Comparison of ENCODE assay signal across 8 cellular contexts in genomic region chr6:99393698-99394531, GRCh38. TPM values are rescaled to one million over a fixed set of nuclear protein-coding genes. Genes with fewer than 3 reads are reported as not detected.
DNase-seq lines count a peak whose midpoint lies in the region; ATAC-seq and TF ChIP-seq lines count a peak whose summit lies in the region.

TSS of gene COQ3 (minus strand) at chr6:99394195. CDS start at chr6:99394179, 16 bp downstream.

- peak within 1 kb of the TSS; percentile 86 to 98 (median 94) for H3K4me3 Mint-ChIP-seq in naive thymus-derived CD8-positive, alpha-beta T cell
- peak within 1 kb of the TSS; percentile 95 to 97 for H3K4me3 Mint-ChIP-seq in stimulated activated naive B cell treated with anti-CD40 and anti-IgM and Interleukin-4, amounts not matched to agents 10 μg/mL and 1 μg/mL and 100 μg/mL, for 72 hours

- TF ChIP-seq CTCF in Peyer's patch (IDR thresholded peaks at IDR 0.05) (no peak), fibroblast of mammary gland (conservative IDR thresholded peaks at IDR 0.05; ENCODE audit: control insufficient read depth, insufficient read depth, low read depth, low read length) (no peak)

- DNase-seq in DMS53 (lab: John Stamatoyannopoulos, UW) (peak; percentile 84), HuH-7.5 (ENCODE audit: low spot score) (peak; percentile 71), Peyer's patch (peak; percentile 53 to 77 (median 77)), fibroblast of mammary gland (ENCODE audit: low read depth) (peak; percentile 68)
- peak; percentile 39 to 49 for DNase-seq in activated T-helper 1 cell treated with anti-CD3 and anti-CD28 coated beads, Interleukin-2, amount 50 U/mL, for 16 hours (ENCODE audit: low read depth in 1 of 2, low spot score in 1 of 2)
- peak; percentile 35 to 80 (median 62) for DNase-seq in naive thymus-derived CD8-positive, alpha-beta T cell
- peak; percentile 65 for DNase-seq in stimulated activated naive B cell treated with anti-CD40 and anti-IgM and Interleukin-4, amounts not matched to agents 10 μg/mL and 1 μg/mL and 100 μg/mL, for 72 hours

- H3K27ac ChIP-seq in Peyer's patch, result peak within 1 kb of the TSS; percentile 49 to 75 (median 72)

- H3K4me1 Mint-ChIP-seq in naive thymus-derived CD8-positive, alpha-beta T cell, result peaks cover 2 to 27% (median 17%) of the 10 kb centered on the region in 4 donors
- peaks cover 4 to 12% of the 10 kb centered on the region in 2 donors for H3K4me1 Mint-ChIP-seq in stimulated activated naive B cell treated with anti-CD40 and anti-IgM and Interleukin-4, amounts not matched to agents 10 μg/mL and 1 μg/mL and 100 μg/mL, for 72 hours

- peak; percentile 72 for ATAC-seq in GM21528 (IDR thresholded peaks at IDR 0.05; ENCODE audit: low FRiP score, unreplicated experiment)
- ATAC-seq in naive thymus-derived CD8-positive, alpha-beta T cell, result peak; percentile 69 to 73
- peak; percentile 84 to 87 for ATAC-seq in stimulated activated naive B cell treated with anti-CD40 and anti-IgM and Interleukin-4, amounts not matched to agents 10 μg/mL and 1 μg/mL and 100 μg/mL, for 72 hours (replicated peaks)

- peak in 1 of 2 donors; percentile 20 for TF ChIP-seq POLR2A in Peyer's patch (IDR thresholded peaks at IDR 0.05)

- peaks cover 0 to 4% (median 0%) of the 10 kb centered on the region in 4 donors for H3K4me1 ChIP-seq in Peyer's patch

- peaks cover 0 to 4% (median 0%) of the 10 kb centered on the region in 3 donors for H3K36me3 ChIP-seq in Peyer's patch

- POLR2A ChIA-PET in naive thymus-derived CD8-positive, alpha-beta T cell (lab: Charles Lee), result interaction anchor here (0.6 to 4.6 kb wide), 5 partner anchors 9 to 317 kb away, joined by 3 to 42 read pairs (median 5); partner anchors contain the start of genes CCNC and PNISR

- peaks cover 0 to 6% (median 2%) of the 10 kb centered on the region in 3 donors for H3K36me3 Mint-ChIP-seq in naive thymus-derived CD8-positive, alpha-beta T cell
- peaks cover 1 to 16% of the 10 kb centered on the region in 2 donors for H3K36me3 Mint-ChIP-seq in stimulated activated naive B cell treated with anti-CD40 and anti-IgM and Interleukin-4, amounts not matched to agents 10 μg/mL and 1 μg/mL and 100 μg/mL, for 72 hours

- H3K9me3 Mint-ChIP-seq in naive thymus-derived CD8-positive, alpha-beta T cell, result no peaks in the 10 kb centered on the region
- no peaks in the 10 kb centered on the region for H3K9me3 Mint-ChIP-seq in stimulated activated naive B cell treated with anti-CD40 and anti-IgM and Interleukin-4, amounts not matched to agents 10 μg/mL and 1 μg/mL and 100 μg/mL, for 72 hours

- no peaks in the 10 kb centered on the region for H3K27me3 ChIP-seq in Peyer's patch

- H3K27me3 Mint-ChIP-seq in naive thymus-derived CD8-positive, alpha-beta T cell, result no peaks in the 10 kb centered on the region
- no peaks in the 10 kb centered on the region for H3K27me3 Mint-ChIP-seq in stimulated activated naive B cell treated with anti-CD40 and anti-IgM and Interleukin-4, amounts not matched to agents 10 μg/mL and 1 μg/mL and 100 μg/mL, for 72 hours

- peak within 1 kb of the TSS; percentile 56 to 88 (median 72) for H3K4me3 ChIP-seq in Peyer's patch
- peak within 1 kb of the TSS; percentile 83 for H3K4me3 ChIP-seq in fibroblast of mammary gland (ENCODE audit: control insufficient read depth, low read depth, low read length)

- no peaks in the 10 kb centered on the region for H3K9me3 ChIP-seq in Peyer's patch

- peak within 1 kb of the TSS; percentile 81 to 96 (median 92) for H3K27ac Mint-ChIP-seq in naive thymus-derived CD8-positive, alpha-beta T cell
- peak within 1 kb of the TSS; percentile 96 for H3K27ac Mint-ChIP-seq in stimulated activated naive B cell treated with anti-CD40 and anti-IgM and Interleukin-4, amounts not matched to agents 10 μg/mL and 1 μg/mL and 100 μg/mL, for 72 hours

RNA-seq across cellular contexts. Expression of gene COQ3, which starts in this region (rescaled TPM):
- total RNA-seq in Peyer's patch, result 1 to 10 TPM in 2 of 4 donors, under 1 TPM in 1, not detected in 1; 0.95 to 7.2 (median 1.7) TPM
- 1 to 10 TPM; 4.0 to 4.8 TPM for total RNA-seq in naive thymus-derived CD8-positive, alpha-beta T cell
- 10 to 100 TPM in 1 of 3 donors, 1 to 10 TPM in 2; 6.3 to 12.0 (median 7.7) TPM for polyA plus RNA-seq in naive thymus-derived CD8-positive, alpha-beta T cell

Comparison
In these comparisons a context has a peak if more than half of its experiments do, and no peak if none do; other contexts are left out.
1. Peak in every context shown above with its lines: DNase-seq, ATAC-seq, H3K4me3 ChIP-seq and H3K27ac ChIP-seq.